9 cellular contexts compared by ENCODE assay signal in genomic region chr2:217685255-217685605, GRCh38.
DNase-seq lines count a peak whose midpoint lies in the region; ATAC-seq and TF ChIP-seq lines count a peak whose summit lies in the region.
"Had no signal": no experiment of that assay in that cellular context is flagged by ENCODE, and none has a peak within 500 bp of the region (broad histone marks: within the 10 kb centered on the region; RNA-seq: fewer than 3 reads in every experiment).

No MANE protein-coding gene starts in this region.

- H3K27me3 ChIP-seq in ACC112 (ENCODE audit: insufficient read depth, low read length) (no peaks in the 10 kb centered on the region), mammary epithelial cell (ENCODE audit: insufficient read depth, low read length) (peaks cover under 1% of the 10 kb centered on the region), liver (ENCODE audit: control insufficient read depth in 4 of 4, insufficient read depth in 4 of 4, low read length in 3 of 4) (no peaks in the 10 kb centered on the region), BE2C (no peaks in the 10 kb centered on the region)

- BruUV-seq in mammary epithelial cell (replicated peaks; lab: Mats Ljungman, UMichigan) = no TSS peak

- ATAC-seq in GM21723 (IDR thresholded peaks at IDR 0.05; ENCODE audit: unreplicated experiment) = no peak

- no peaks in the 10 kb centered on the region for H3K36me3 ChIP-seq in ACC112 (ENCODE audit: insufficient read depth, low read length)
- H3K36me3 ChIP-seq in mammary epithelial cell (ENCODE audit: insufficient read depth, low read length) = no peaks in the 10 kb centered on the region
- no peaks in the 10 kb centered on the region for H3K36me3 ChIP-seq in liver (ENCODE audit: control insufficient read depth in 4 of 4, insufficient read depth in 3 of 4, low read depth in 1 of 4, low read length in 3 of 4)
- no peaks in the 10 kb centered on the region for H3K36me3 ChIP-seq in BE2C

- no peaks in the 10 kb centered on the region for H3K9me3 ChIP-seq in mammary epithelial cell (replicated peaks; ENCODE audit: insufficient read depth, low read length)
- no peaks in the 10 kb centered on the region for H3K9me3 ChIP-seq in liver (ENCODE audit: control insufficient read depth in 4 of 4, low read length in 3 of 4)
- H3K9me3 ChIP-seq in BE2C = no peaks in the 10 kb centered on the region

- H3K9ac ChIP-seq in mammary epithelial cell (ENCODE audit: insufficient read depth, low read length) = no peak overlapping the region
- no peak overlapping the region for H3K9ac ChIP-seq in liver (ENCODE audit: low read depth in 1 of 2, low read length in 2 of 2)

- H3K79me2 ChIP-seq in ACC112 (ENCODE audit: control insufficient read depth, insufficient read depth, low read length, unreplicated experiment) (no peaks in the 10 kb centered on the region), mammary epithelial cell (ENCODE audit: insufficient read depth, low read length) (no peaks in the 10 kb centered on the region)

- peak overlapping the region; percentile 56 for H3K27ac ChIP-seq in ACC112 (ENCODE audit: low read depth, low read length)
- no peak overlapping the region for H3K27ac ChIP-seq in mammary epithelial cell (ENCODE audit: insufficient read depth, low read depth, low read length)
- no peak overlapping the region for H3K27ac ChIP-seq in liver (ENCODE audit: low read depth in 1 of 2, low read length in 2 of 2)

- no peak for TF ChIP-seq RAD21 in liver (IDR thresholded peaks at IDR 0.05)

- 17% methylated on average over 4 of the region's 4 CpGs for WGBS in mammary epithelial cell (ENCODE audit: low coverage, missing lambda C conversion rate)
- WGBS in liver = 21% methylated on average over 4 of the region's 4 CpGs

- H3K4me3 ChIP-seq in ACC112 (ENCODE audit: low read depth, low read length) (no peak overlapping the region), mammary epithelial cell (replicated peaks in 1 of 3; ENCODE audit: insufficient read depth in 1 of 3, low read depth in 2 of 3, low read length in 3 of 3) (no peak overlapping the region), liver (ENCODE audit: low read depth in 1 of 3, low read length in 3 of 3) (no peak overlapping the region), BE2C (ENCODE audit: low read depth, low read length) (no peak overlapping the region)

- dilution Hi-C loops in mammary epithelial cell (cut with HindIII; ENCODE audit: low sequenced_read_pairs) = no loop called here

- CTCF ChIA-PET in mammary epithelial cell (lab: Charles Lee; ENCODE audit: low non-redundant PET) = no interaction called here

- no peak overlapping the region for H2AFZ ChIP-seq in ACC112 (ENCODE audit: low read length, unreplicated experiment)
- no peak overlapping the region for H2AFZ ChIP-seq in mammary epithelial cell (ENCODE audit: low read depth, low read length)

- intact Hi-C loops in mammary epithelial cell (cut with micrococcal nuclease) = no loop called here

- H3K4me2 ChIP-seq in mammary epithelial cell (ENCODE audit: insufficient read depth, low read depth, low read length) = peak overlapping the region; percentile 12

- TF ChIP-seq CTCF in mammary epithelial cell (conservative IDR thresholded peaks at IDR 0.05 in 1 of 2, IDR thresholded peaks at IDR 0.05 in 1 of 2; ENCODE audit: extremely low read depth in 1 of 2, insufficient read depth in 1 of 2, low read depth in 1 of 2, low read length in 2 of 2) = no peak
- TF ChIP-seq CTCF in liver (IDR thresholded peaks at IDR 0.05; ENCODE audit: low read depth, low read length, missing input control) = no peak
- TF ChIP-seq CTCF in BE2C (IDR thresholded peaks at IDR 0.05; ENCODE audit: low read depth, low read length) = no peak

- in situ Hi-C loops in mammary epithelial cell (cut with MboI; ENCODE audit: low sequenced_read_pairs in 2 of 2) = no loop called here

- no peaks in the 10 kb centered on the region for H4K20me1 ChIP-seq in mammary epithelial cell (ENCODE audit: insufficient read depth, low read length)

- DNase-seq in M059J (ENCODE audit: low read depth) (peak; percentile 87), mammary epithelial cell (peak; percentile 96), BE2C (no peak), OCI-M2 (lab: John Stamatoyannopoulos, UW; ENCODE audit: unreplicated experiment) (no peak)
- DNase-seq in activated CD8-positive, alpha-beta memory T cell treated with anti-CD3 and anti-CD28 coated beads, Interleukin-2, amount 50 U/mL, for 4 hours = no peak
- DNase-seq: DND-41 had no signal

- H3K4me1 ChIP-seq in ACC112 (ENCODE audit: control insufficient read depth, insufficient read depth, low read length, unreplicated experiment) (peaks cover 18% of the 10 kb centered on the region), mammary epithelial cell (ENCODE audit: insufficient read depth, low read length) (peaks cover 6% of the 10 kb centered on the region), liver (ENCODE audit: control insufficient read depth in 4 of 4, insufficient read depth in 4 of 4, low read length in 3 of 4) (peaks cover 0 to 4% (median 0%) of the 10 kb centered on the region in 4 donors), BE2C (peaks cover 8% of the 10 kb centered on the region)

TF ChIP-seq in liver, 16 proteins besides CTCF, POLR2A, EP300 and RAD21:
- TF ChIP-seq ATF3 (IDR thresholded peaks at IDR 0.05) (peak; percentile 46), FOXA1 (IDR thresholded peaks at IDR 0.05) (peak; percentile 41), JUND (IDR thresholded peaks at IDR 0.05) (no peak), FOXA2 (IDR thresholded peaks at IDR 0.05) (peak; percentile 62), RXRA (IDR thresholded peaks at IDR 0.05) (peak in 1 of 2 donors; percentile 28), HNF4G (IDR thresholded peaks at IDR 0.05) (no peak), GABPA (IDR thresholded peaks at IDR 0.05 in 1 of 2, conservative IDR thresholded peaks at IDR 0.05 in 1 of 2) (no peak), ZBTB33 (IDR thresholded peaks at IDR 0.05) (no peak), NR2F2 (IDR thresholded peaks at IDR 0.05) (no peak), YY1 (IDR thresholded peaks at IDR 0.05) (no peak), REST (IDR thresholded peaks at IDR 0.05) (no peak), HNF4A (conservative IDR thresholded peaks at IDR 0.05) (peak; percentile 21 to 27)

Comparison
In these comparisons a context has a peak if more than half of its experiments do, and no peak if none do; other contexts are left out.
1. DNase-seq: peak in M059J (single experiment) and mammary epithelial cell (single experiment); none in activated CD8-positive, alpha-beta memory T cell treated with anti-CD3 and anti-CD28 coated beads, Interleukin-2, amount 50 U/mL, for 4 hours (single experiment), BE2C (single experiment) and OCI-M2 (single experiment).